ENCODE assay signal across 8 cellular contexts in genomic region chr15:98650871-98651481, GRCh38. TPM values are rescaled to one million over a fixed set of nuclear protein-coding genes. Genes with fewer than 3 reads are reported as not detected.
DNase-seq lines count a peak whose midpoint lies in the region; ATAC-seq and TF ChIP-seq lines count a peak whose summit lies in the region.

No MANE protein-coding gene starts in this region.

- H3K9me3 ChIP-seq in psoas muscle: no peaks in the 10 kb centered on the region

- 25 to 38% (median 32%) methylated on average over 37 of the region's 37 CpGs for WGBS in psoas muscle, 3 donors

- H3K4me3 ChIP-seq in HL-60 (replicated peaks; ENCODE audit: insufficient read depth, low read length) (peak overlapping the region; percentile 78), fibroblast of villous mesenchyme (ENCODE audit: low read depth, low read length) (peak overlapping the region; percentile 86), psoas muscle (peak overlapping the region; percentile 94)

- H3K27ac ChIP-seq in HL-60 (replicated peaks) (peak overlapping the region; percentile 89), psoas muscle (peak overlapping the region; percentile 92)

- H3K4me1 ChIP-seq in psoas muscle: peaks cover 31% of the 10 kb centered on the region

- TF ChIP-seq CTCF in HL-60 (IDR thresholded peaks at IDR 0.05; ENCODE audit: insufficient read depth, low read length): no peak
- TF ChIP-seq CTCF in fibroblast of villous mesenchyme (IDR thresholded peaks at IDR 0.05; ENCODE audit: insufficient read depth, low read depth, low read length): no peak
- no peak for TF ChIP-seq CTCF in psoas muscle (IDR thresholded peaks at IDR 0.05)

- intact Hi-C loops in psoas muscle (cut with DNase I): loop anchor here (10.0 kb wide), 2 partner anchors 414 to 564 kb away; no protein-coding TSS in a partner anchor

- DNase-seq in HL-60 (ENCODE audit: low read depth in 1 of 2, low spot score in 1 of 2): no peak
- DNase-seq in activated T-cell treated with anti-CD3 and anti-CD28 coated beads, Interleukin-2, amount 50 U/mL, for 1 hour: peak; percentile 54
- peak; percentile 53 for DNase-seq in fibroblast of villous mesenchyme (ENCODE audit: low read depth)
- DNase-seq in psoas muscle: no peak
- no peak for DNase-seq in DMS153 treated with DMSO at 0.1 percent for 48 hours (lab: John Stamatoyannopoulos, UW; ENCODE audit: unreplicated experiment)
- DNase-seq in NCI-H1105 treated with DMSO at 0.1 percent for 48 hours (lab: John Stamatoyannopoulos, UW): no peak

- ATAC-seq in psoas muscle: no peak
- no peak for ATAC-seq in activated CD4-positive, CD25-positive, alpha-beta regulatory T cell treated with anti-CD3 and anti-CD28 coated beads, Interleukin-2, amount 50 U/mL, for 24 hours
- no peak for ATAC-seq in esophagus mucosa

- H3K36me3 ChIP-seq in psoas muscle (ENCODE audit: insufficient read depth in 1 of 2, low read depth in 1 of 2): no peaks in the 10 kb centered on the region

- H3K27me3 ChIP-seq in HL-60 (ENCODE audit: insufficient read depth, poor library complexity, severe bottlenecking) (no peaks in the 10 kb centered on the region), psoas muscle (ENCODE audit: insufficient read depth in 3 of 3, low read length in 2 of 3) (peaks cover 0 to 6% (median 0%) of the 10 kb centered on the region in 3 donors)

RNA-seq across cellular contexts. Expression of gene IGF1R, which starts 2.6 kb away (rescaled TPM):
- total RNA-seq in fibroblast of villous mesenchyme (19.4 and 42.2 TPM in 2 replicates), psoas muscle (10 to 100 TPM; 12.0 to 20.4 (median 15.9) TPM), esophagus mucosa (21.2 TPM)
- 1 to 10 TPM; 2.1 to 4.0 (median 2.6) TPM for polyA plus RNA-seq in psoas muscle

Comparison
In these comparisons a context has a peak if more than half of its experiments do, and no peak if none do; other contexts are left out.
1. DNase-seq: peak in activated T-cell treated with anti-CD3 and anti-CD28 coated beads, Interleukin-2, amount 50 U/mL, for 1 hour (single experiment) and fibroblast of villous mesenchyme (single experiment); none in HL-60 (0 of 2), psoas muscle (0 of 2), DMS153 treated with DMSO at 0.1 percent for 48 hours (single experiment) and NCI-H1105 treated with DMSO at 0.1 percent for 48 hours (single experiment).
2. Peak in every context shown above with its lines, with median percentiles within 50 percentile points of each other: H3K4me3 ChIP-seq.